12 cellular contexts compared by ENCODE assay signal in genomic region chr6:99348220-99348822, GRCh38. TPM values are rescaled to one million over a fixed set of nuclear protein-coding genes. Genes with fewer than 3 reads are reported as not detected.
DNase-seq lines count a peak whose midpoint lies in the region; ATAC-seq and TF ChIP-seq lines count a peak whose summit lies in the region.
"Had no signal": no experiment of that assay in that cellular context is flagged by ENCODE, and none has a peak within 500 bp of the region (broad histone marks: within the 10 kb centered on the region; RNA-seq: fewer than 3 reads in every experiment).

No MANE protein-coding gene starts in this region.

- CTCF ChIA-PET in A673 (lab: Charles Lee) = interaction anchor here (0.6 kb wide), 1 partner anchor 1911 kb away, joined by 10 read pairs; no protein-coding TSS in a partner anchor
- CTCF ChIA-PET in HEK293 (lab: Yijun Ruan, JAX) = interaction anchor here (0.6 to 10.1 kb wide), 7 partner anchors 10 to 28 kb away, joined by 3 to 125 read pairs (median 6); no protein-coding TSS in a partner anchor

- H3K4me1 ChIP-seq in A673 (ENCODE audit: insufficient read depth, low read length, poor library complexity, severe bottlenecking) = no peaks in the 10 kb centered on the region
- H3K4me1 ChIP-seq in HEK293 (ENCODE audit: control insufficient read depth, insufficient read depth, low read length) = peaks cover 5% of the 10 kb centered on the region; the same call in 1 of the 2 replicates

- BruUV-seq in A673 (replicated peaks; lab: Mats Ljungman, UMichigan) = TSS peak; percentile 63

- H3K27ac Mint-ChIP-seq in mesothelial cell of epicardium = peak overlapping the region; percentile 9
- H3K27ac Mint-ChIP-seq: memory B cell had no signal

- H3K27me3 Mint-ChIP-seq in mesothelial cell of epicardium (ENCODE audit: low read depth) = peaks cover 17% of the 10 kb centered on the region

- H3K36me3 Mint-ChIP-seq in mesothelial cell of epicardium = no peaks in the 10 kb centered on the region
- H3K36me3 Mint-ChIP-seq: memory B cell had no signal

- H3K4me3 ChIP-seq in A673 (ENCODE audit: low read depth, low read length, poor library complexity, severe bottlenecking) (peak overlapping the region; percentile 70), HEK293 (ENCODE audit: low read depth, low read length) (peak overlapping the region; percentile 62), astrocyte of the spinal cord (ENCODE audit: low read depth, low read length) (peak overlapping the region; percentile 58)

- H3K9me3 ChIP-seq in A673 (ENCODE audit: low read depth, low read length, poor library complexity, severe bottlenecking) (no peaks in the 10 kb centered on the region), HEK293 (ENCODE audit: control insufficient read depth, insufficient read depth, low read depth, low read length) (no peaks in the 10 kb centered on the region)

- TF ChIP-seq CTCF in A673 (conservative IDR thresholded peaks at IDR 0.05; ENCODE audit: low read depth, low read length) = no peak
- no peak for TF ChIP-seq CTCF in HEK293 (tag by site-specific recombination; IDR thresholded peaks at IDR 0.05)
- TF ChIP-seq CTCF in astrocyte of the spinal cord (IDR thresholded peaks at IDR 0.05; ENCODE audit: low read depth, low read length) = no peak
- no peak for TF ChIP-seq CTCF in mesothelial cell of epicardium (IDR thresholded peaks at IDR 0.05; ENCODE audit: unreplicated experiment)

- in situ Hi-C loops in astrocyte of the spinal cord (cut with HindIII; ENCODE audit: low sequenced_read_pairs) = no loop called here

- no peak for ATAC-seq in HG03039 (IDR thresholded peaks at IDR 0.05; ENCODE audit: unreplicated experiment)
- no peak for ATAC-seq in HG02678 (IDR thresholded peaks at IDR 0.05; ENCODE audit: unreplicated experiment)
- ATAC-seq in left colon = no peak

- DNase-seq in A673 (ENCODE audit: low spot score) (no peak), astrocyte of the spinal cord (ENCODE audit: low read depth, low spot score) (no peak), mesothelial cell of epicardium (ENCODE audit: low spot score in 2 of 2, unreplicated experiment in 2 of 2) (no peak), left colon (no peak)
- DNase-seq in activated CD4-positive, alpha-beta T cell treated with anti-CD3 and anti-CD28 coated beads, Interleukin-2, amount 50 U/mL, for 1 hour = no peak
- DNase-seq: activated CD8-positive, alpha-beta memory T cell treated with anti-CD3 and anti-CD28 coated beads, Interleukin-2, amount 50 U/mL, for 4 hours; DND-41 had no signal

- POLR2A ChIA-PET in A673 (lab: Charles Lee; ENCODE audit: low non-redundant PET) = interaction anchor here (0.5 kb wide), 1 partner anchor 265 kb away, joined by 6 read pairs; no protein-coding TSS in a partner anchor
- POLR2A ChIA-PET in HEK293 (lab: Yijun Ruan, JAX) = interaction anchor here (0.9 to 4.5 kb wide), 7 partner anchors 18 to 220 kb away, joined by 3 to 41 read pairs (median 7); partner anchors contain the start of genes CCNC and COQ3

- peaks cover 21% of the 10 kb centered on the region for H3K4me1 Mint-ChIP-seq in mesothelial cell of epicardium
- H3K4me1 Mint-ChIP-seq: memory B cell had no signal

- intact Hi-C loops in A673 (cut with micrococcal nuclease; ENCODE audit: unreplicated experiment) = no loop called here
- intact Hi-C loops in left colon (cut with DNase I, micrococcal nuclease) = no loop called here

- no peaks in the 10 kb centered on the region for H3K9me3 Mint-ChIP-seq in mesothelial cell of epicardium
- H3K9me3 Mint-ChIP-seq: memory B cell had no signal

- H3K4me3 Mint-ChIP-seq in mesothelial cell of epicardium = peak overlapping the region; percentile 81

- H3K36me3 ChIP-seq in A673 (ENCODE audit: insufficient read depth, low read length, poor library complexity, severe bottlenecking) = no peaks in the 10 kb centered on the region
- H3K36me3 ChIP-seq in HEK293 (ENCODE audit: control insufficient read depth in 2 of 2, insufficient read depth in 1 of 2, low read length in 2 of 2) = no peaks in the 10 kb centered on the region; a peak in 1 of 3 replicates

- H3K27me3 ChIP-seq in A673 (replicated peaks; ENCODE audit: insufficient read depth, low read depth, low read length, poor library complexity) = no peaks in the 10 kb centered on the region

- H3K27ac ChIP-seq in A673 (ENCODE audit: low read depth, low read length, poor library complexity, severe bottlenecking) (no peak overlapping the region), HEK293 (ENCODE audit: extremely low read depth, low read depth, low read length) (no peak overlapping the region; the same call in 1 of the 2 replicates)
- H3K27ac ChIP-seq: RWPE1 had no signal

TF ChIP-seq in HEK293, 187 proteins besides CTCF, POLR2A, EP300 and RAD21:
- no peak for TF ChIP-seq SETDB1 (IDR thresholded peaks at IDR 0.05; ENCODE audit: insufficient read length, low read length)
- peak; percentile 73 for TF ChIP-seq ZNF449 (tag by site-specific recombination; IDR thresholded peaks at IDR 0.05)
- TF ChIP-seq SP3 (tag by site-specific recombination; IDR thresholded peaks at IDR 0.05) = no peak
- TF ChIP-seq PRDM10 (tag by site-specific recombination; IDR thresholded peaks at IDR 0.05) = peak; percentile 84

RNA-seq across cellular contexts. Expression of gene FAXC, which starts 1.2 kb away (rescaled TPM):
- total RNA-seq in A673 (2021) (6.2 and 7.8 TPM in 2 replicates), mesothelial cell of epicardium (11.0 to 14.6 TPM (median 13.9 TPM) in 3 replicates), left colon (1 to 10 TPM in 1 of 2 donors, under 1 TPM in 1; 0.73 to 3.0 TPM)

RNA-seq across cellular contexts. Expression of gene COQ3, which starts 45.7 kb away (rescaled TPM):
- total RNA-seq in A673 (2021) (15.9 and 21.7 TPM in 2 replicates), mesothelial cell of epicardium (4.9 to 6.1 TPM (median 5.6 TPM) in 3 replicates), left colon (10 to 100 TPM in 1 of 2 donors, 1 to 10 TPM in 1; 8.3 to 11.6 TPM)
